In the genomic region with DNA sequence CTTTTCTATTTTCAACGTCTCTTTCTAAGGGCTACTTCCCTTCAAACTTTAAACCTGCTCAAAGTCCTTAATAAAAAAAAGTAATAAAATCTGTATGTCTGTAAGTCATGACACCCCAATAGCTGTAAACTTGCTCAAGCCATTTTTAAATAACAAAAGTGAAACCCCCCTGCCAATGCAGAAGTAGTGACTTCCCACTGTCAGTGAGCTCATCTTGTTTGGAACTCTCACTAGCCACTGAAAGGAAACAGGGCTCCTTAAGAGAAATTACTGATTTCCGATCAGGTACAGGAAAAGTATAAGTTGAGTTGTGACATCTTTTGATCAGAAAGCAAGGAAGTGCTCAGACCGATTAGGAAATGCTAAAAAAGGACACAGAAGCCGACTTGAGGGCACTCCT, we compare ENCODE assay signal across 10 cellular contexts. TPM values are rescaled to one million over a fixed set of nuclear protein-coding genes. Genes with fewer than 3 reads are reported as not detected.
DNase-seq lines count a peak whose midpoint lies in the region; ATAC-seq lines count a peak whose summit lies in the region.
"Had no signal": no experiment of that assay in that cellular context is flagged by ENCODE, and none has a peak within 500 bp of the region (broad histone marks: within the 10 kb centered on the region; RNA-seq: fewer than 3 reads in every experiment).

No MANE protein-coding gene starts in this region.

- H3K36me3 ChIP-seq in iPS-18a (ENCODE audit: control insufficient read depth, low read depth, low read length), result no peaks in the 10 kb centered on the region

- no peak overlapping the region for H3K4me3 ChIP-seq in iPS-18a (ENCODE audit: low read length)

- ATAC-seq in GM18499 (IDR thresholded peaks at IDR 0.05; ENCODE audit: insufficient read depth, unreplicated experiment), result peak; percentile 38
- ATAC-seq in GM21447 (IDR thresholded peaks at IDR 0.05; ENCODE audit: unreplicated experiment), result peak; percentile 59
- no peak for ATAC-seq in HG03097 (IDR thresholded peaks at IDR 0.05; ENCODE audit: low FRiP score, unreplicated experiment)

- H3K27me3 ChIP-seq in iPS-18a (ENCODE audit: control insufficient read depth, insufficient read depth, low read length), result no peaks in the 10 kb centered on the region

- peak overlapping the region; percentile 12 for H3K27ac ChIP-seq in iPS-18a (ENCODE audit: low read length)
- H3K27ac ChIP-seq: KMS-11 had no signal

- DNase-seq in Kasumi-1 (lab: John Stamatoyannopoulos, UW) (peak; percentile 23 to 54), NCI-H1092 treated with DMSO at 0.1 percent for 48 hours (lab: John Stamatoyannopoulos, UW) (no peak), A172 (ENCODE audit: low spot score) (no peak), posterior vena cava (ENCODE audit: low spot score) (no peak)

- H3K4me1 ChIP-seq in iPS-18a (ENCODE audit: control insufficient read depth, low read depth, low read length), result peaks cover 18% of the 10 kb centered on the region

- intact Hi-C loops in posterior vena cava (cut with DNase I), result no loop called here

- no peak overlapping the region for H3K9ac ChIP-seq in iPS-18a (ENCODE audit: low read length)
- H3K9ac ChIP-seq: KMS-11 had no signal

- H3K9me3 ChIP-seq in iPS-18a (ENCODE audit: control insufficient read depth, low read depth, low read length), result no peaks in the 10 kb centered on the region

RNA-seq across cellular contexts. Expression of a gene that starts 27.6 kb away (rescaled TPM):
- not detected in 2 replicates for total RNA-seq in A172 (2014; rRNA removed; shearing (Covaris generic))
- total RNA-seq in posterior vena cava, result 1 to 10 TPM in 1 of 2 donors, under 1 TPM in 1; 0.83 to 1.4 TPM
- total RNA-seq: dermis microvascular lymphatic vessel endothelial cell had no signal

RNA-seq across cellular contexts. Expression of a gene that starts 47.7 kb away (rescaled TPM):
- total RNA-seq in A172 (2014; rRNA removed; shearing (Covaris generic)), result 0.03 and 0.05 TPM in 2 replicates
- 1 to 10 TPM; 1.4 to 5.3 TPM for total RNA-seq in posterior vena cava
- total RNA-seq: dermis microvascular lymphatic vessel endothelial cell had no signal

Comparison
In these comparisons a context has a peak if more than half of its experiments do, and no peak if none do; other contexts are left out.
1. DNase-seq: peak in Kasumi-1 (2 of 2); none in NCI-H1092 treated with DMSO at 0.1 percent for 48 hours (single experiment), A172 (single experiment) and posterior vena cava (single experiment).